Comparison of ENCODE assay signal across 9 cellular contexts in the genomic region with DNA sequence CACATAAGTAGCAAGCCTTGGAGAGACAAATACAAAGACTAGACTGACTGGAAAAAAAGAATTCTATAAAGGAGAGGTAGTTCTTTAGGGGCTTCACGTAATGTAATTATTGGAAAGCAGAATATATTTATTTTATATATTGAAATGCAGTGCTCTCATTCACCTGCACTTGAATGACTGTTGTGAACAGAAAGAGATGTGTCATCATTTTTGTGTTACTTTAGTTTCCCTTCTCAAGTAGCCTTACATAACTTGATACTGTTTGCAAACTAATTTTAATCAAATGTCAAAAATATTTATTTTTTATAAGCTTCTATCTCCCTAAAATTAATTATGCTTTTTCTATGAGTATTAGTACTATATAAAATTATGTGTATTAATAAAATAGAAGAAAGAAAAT.
"Had no signal": no experiment of that assay in that cellular context is flagged by ENCODE, and none has a peak within 500 bp of the region (broad histone marks: within the 10 kb centered on the region; RNA-seq: fewer than 3 reads in every experiment).

No MANE protein-coding gene starts in this region.

- H2AFZ ChIP-seq: GM23338 had no signal

- H3K4me3 ChIP-seq: GM23338 had no signal

- FAIRE-seq: H1, H54, HTR-8/SVneo had no signal

- ATAC-seq: GM23338 had no signal

- H3K4me2 ChIP-seq: GM23338, KMS-11 had no signal

- H3K27ac ChIP-seq: KMS-11 had no signal

- H3K9ac ChIP-seq: KMS-11 had no signal

- DNase-seq: H9, HCEC 1CT, Karpas-422, KBM-7 had no signal
